Comparison of ENCODE assay signal across 13 cellular contexts in genomic region chr14:74838141-74838540, GRCh38. TPM values are rescaled to one million over a fixed set of nuclear protein-coding genes. Genes with fewer than 3 reads are reported as not detected.
A peak's percentile ranks its signal among the peaks of the same experiment; 100 is the strongest.
DNase-seq lines count a peak whose midpoint lies in the region; ATAC-seq and TF ChIP-seq lines count a peak whose summit lies in the region.
"Had no signal": no experiment of that assay in that cellular context is flagged by ENCODE, and none has a peak within 500 bp of the region (broad histone marks: within the 10 kb centered on the region; RNA-seq: fewer than 3 reads in every experiment).

No MANE protein-coding gene starts in this region.

- no peaks in the 10 kb centered on the region for H3K9me2 ChIP-seq in PC-9 (ENCODE audit: insufficient read depth)

- no TSS peak for BruUV-seq in PC-9 (replicated peaks; lab: Mats Ljungman, UMichigan)

- H3K4me2 ChIP-seq in PC-9: no peak overlapping the region

- H3K27ac ChIP-seq in CD4-positive, CD25-positive, alpha-beta regulatory T cell (ENCODE audit: insufficient read depth, low read length, poor library complexity, severe bottlenecking): peak overlapping the region; percentile 84
- no peak overlapping the region for H3K27ac ChIP-seq in PC-9

- H3K27me3 Mint-ChIP-seq in CD4-positive, CD25-positive, alpha-beta regulatory T cell: no peaks in the 10 kb centered on the region
- H3K27me3 Mint-ChIP-seq in IgD-negative memory B cell (no peaks in the 10 kb centered on the region), osteocyte (ENCODE audit: unreplicated experiment) (no peaks in the 10 kb centered on the region)
- H3K27me3 Mint-ChIP-seq in central memory CD8-positive, alpha-beta T cell: no peaks in the 10 kb centered on the region

- peak overlapping the region; percentile 83 for H3K4me3 ChIP-seq in CD4-positive, CD25-positive, alpha-beta regulatory T cell (ENCODE audit: low read depth, low read length)
- H3K4me3 ChIP-seq in BE2C (ENCODE audit: low read depth, low read length) (no peak overlapping the region), PC-9 (no peak overlapping the region)

- H3K36me3 Mint-ChIP-seq in CD4-positive, CD25-positive, alpha-beta regulatory T cell: peaks cover 10% of the 10 kb centered on the region
- H3K36me3 Mint-ChIP-seq in IgD-negative memory B cell (no peaks in the 10 kb centered on the region), osteocyte (ENCODE audit: unreplicated experiment) (peaks cover 18% of the 10 kb centered on the region)
- peaks cover 7% of the 10 kb centered on the region for H3K36me3 Mint-ChIP-seq in central memory CD8-positive, alpha-beta T cell (ENCODE audit: insufficient read depth)

- peaks cover 14% of the 10 kb centered on the region for H3F3A ChIP-seq in PC-9 (ENCODE audit: insufficient read depth, low read depth)

- no peak overlapping the region for H2AFZ ChIP-seq in PC-9

- peak in 2 of 3 donors; percentile 51 to 62 for DNase-seq in CD4-positive, CD25-positive, alpha-beta regulatory T cell
- DNase-seq in central memory CD8-positive, alpha-beta T cell (ENCODE audit: low spot score in 2 of 2): no peak
- DNase-seq in osteocyte (ENCODE audit: extremely low spot score, unreplicated experiment) (no peak), BE2C (no peak), PC-9 (no peak), RPMI8226 (no peak)
- DNase-seq: kidney glomerular epithelial cell; NCI-H510A; occipital lobe; stimulated activated CD4-positive, alpha-beta T cell treated with anti-CD3 and anti-CD28 coated beads, Interleukin-4, amount 100 ng/mL, for 4 hours had no signal

- intact Hi-C loops in PC-9 (cut with micrococcal nuclease; ENCODE audit: unreplicated experiment): no loop called here

- CTCF ChIA-PET in PC-9 (lab: Charles Lee): interaction anchor here (0.6 kb wide), 1 partner anchor 60 kb away, joined by 5 read pairs; no protein-coding TSS in a partner anchor

- H3K4me3 Mint-ChIP-seq in CD4-positive, CD25-positive, alpha-beta regulatory T cell: peak overlapping the region; percentile 62 to 94 (median 85)
- H3K4me3 Mint-ChIP-seq in IgD-negative memory B cell (peak overlapping the region; percentile 59 to 94 (median 70)), osteocyte (ENCODE audit: unreplicated experiment) (peak overlapping the region; percentile 55)
- H3K4me3 Mint-ChIP-seq in central memory CD8-positive, alpha-beta T cell: peak overlapping the region; percentile 59

- H3K4me1 Mint-ChIP-seq in CD4-positive, CD25-positive, alpha-beta regulatory T cell: peaks cover 52 to 84% (median 64%) of the 10 kb centered on the region in 4 donors
- H3K4me1 Mint-ChIP-seq in IgD-negative memory B cell: peaks cover 61 to 68% (median 68%) of the 10 kb centered on the region in 3 donors
- peaks cover 60% of the 10 kb centered on the region for H3K4me1 Mint-ChIP-seq in central memory CD8-positive, alpha-beta T cell
- H3K4me1 Mint-ChIP-seq in osteocyte (ENCODE audit: unreplicated experiment): peaks cover 56% of the 10 kb centered on the region

- peak; percentile 43 to 46 for ATAC-seq in CD4-positive, CD25-positive, alpha-beta regulatory T cell (ENCODE audit: low read depth in 2 of 2)
- peak; percentile 74 for ATAC-seq in central memory CD8-positive, alpha-beta T cell (replicated peaks; ENCODE audit: extremely low read depth, poor library complexity, severe bottlenecking)
- no peak for ATAC-seq in HG02642 (IDR thresholded peaks at IDR 0.05; ENCODE audit: poor library complexity, unreplicated experiment)

- H3K79me2 ChIP-seq in PC-9 (ENCODE audit: low read depth): no peaks in the 10 kb centered on the region

- H3K4me1 ChIP-seq in CD4-positive, CD25-positive, alpha-beta regulatory T cell (ENCODE audit: control insufficient read depth, insufficient read depth, low read length, poor library complexity, severe bottlenecking): peaks cover 55% of the 10 kb centered on the region
- H3K4me1 ChIP-seq in BE2C (peaks cover 4% of the 10 kb centered on the region), PC-9 (replicated peaks; ENCODE audit: insufficient read depth) (no peaks in the 10 kb centered on the region)

- H3K36me3 ChIP-seq in CD4-positive, CD25-positive, alpha-beta regulatory T cell (ENCODE audit: control insufficient read depth, insufficient read depth, low read length): no peaks in the 10 kb centered on the region
- H3K36me3 ChIP-seq in BE2C: peaks cover 16% of the 10 kb centered on the region
- peaks cover 34% of the 10 kb centered on the region for H3K36me3 ChIP-seq in PC-9 (ENCODE audit: low read depth)

- no peaks in the 10 kb centered on the region for H3K9me3 Mint-ChIP-seq in CD4-positive, CD25-positive, alpha-beta regulatory T cell
- H3K9me3 Mint-ChIP-seq in IgD-negative memory B cell (no peaks in the 10 kb centered on the region), osteocyte (ENCODE audit: unreplicated experiment) (no peaks in the 10 kb centered on the region)
- H3K9me3 Mint-ChIP-seq in central memory CD8-positive, alpha-beta T cell: no peaks in the 10 kb centered on the region

- 0 out of 2 replicates have a peak, but pooled peaks cover 5% of the 10 kb centered on the region for H4K20me1 ChIP-seq in PC-9 (ENCODE audit: insufficient read depth)

- TF ChIP-seq CTCF in osteocyte (IDR thresholded peaks at IDR 0.05): no peak
- no peak for TF ChIP-seq CTCF in BE2C (IDR thresholded peaks at IDR 0.05; ENCODE audit: low read depth, low read length)
- no peak for TF ChIP-seq CTCF in PC-9 (conservative IDR thresholded peaks at IDR 0.05)

- H3K27me3 ChIP-seq in CD4-positive, CD25-positive, alpha-beta regulatory T cell (ENCODE audit: control insufficient read depth, insufficient read depth, low read length): no peaks in the 10 kb centered on the region
- H3K27me3 ChIP-seq in BE2C: no peaks in the 10 kb centered on the region
- H3K27me3 ChIP-seq in PC-9 (ENCODE audit: insufficient read depth, low read depth): no peaks in the 10 kb centered on the region

- POLR2A ChIA-PET in PC-9 (lab: Charles Lee; ENCODE audit: unreplicated experiment): interaction anchor here (0.6 kb wide), 1 partner anchor 59 kb away, joined by 6 read pairs; no protein-coding TSS in a partner anchor

- no peaks in the 10 kb centered on the region for H3K9me3 ChIP-seq in CD4-positive, CD25-positive, alpha-beta regulatory T cell (ENCODE audit: control insufficient read depth in 2 of 2, low read length in 2 of 2)
- no peaks in the 10 kb centered on the region for H3K9me3 ChIP-seq in BE2C
- no peaks in the 10 kb centered on the region for H3K9me3 ChIP-seq in PC-9 (ENCODE audit: insufficient read depth, low read depth)

- peak overlapping the region; percentile 92 to 97 (median 96) for H3K27ac Mint-ChIP-seq in CD4-positive, CD25-positive, alpha-beta regulatory T cell
- H3K27ac Mint-ChIP-seq in IgD-negative memory B cell: peak overlapping the region; percentile 72 to 82 (median 75)
- peak overlapping the region; percentile 97 for H3K27ac Mint-ChIP-seq in central memory CD8-positive, alpha-beta T cell (ENCODE audit: low read depth)
- H3K27ac Mint-ChIP-seq in osteocyte (ENCODE audit: unreplicated experiment): peak overlapping the region; percentile 85

RNA-seq across cellular contexts. Expression of gene PROX2, which starts 37.8 kb away (rescaled TPM):
- not detected for total RNA-seq in CD4-positive, CD25-positive, alpha-beta regulatory T cell
- polyA plus RNA-seq in CD4-positive, CD25-positive, alpha-beta regulatory T cell: under 1 TPM in 1 of 4 donors, not detected in 3; 0.21 TPM
- not detected for polyA plus RNA-seq in IgD-negative memory B cell
- total RNA-seq in osteocyte: not detected in 2 replicates
- 0.76 TPM for polyA plus RNA-seq in BE2C (2012; ENCODE audit: insufficient read depth, insufficient read length, low read depth)
- not detected in 2 replicates for total RNA-seq in PC-9 (2021)
- total RNA-seq: occipital lobe, temporal lobe had no signal

RNA-seq across cellular contexts. Expression of gene DLST, which starts 43.6 kb away (rescaled TPM):
- 122 TPM for total RNA-seq in CD4-positive, CD25-positive, alpha-beta regulatory T cell
- 10 to 100 TPM in 2 of 4 donors, 1 to 10 TPM in 2; 8.1 to 11.7 (median 10.2) TPM for polyA plus RNA-seq in CD4-positive, CD25-positive, alpha-beta regulatory T cell
- 10.3 TPM for polyA plus RNA-seq in IgD-negative memory B cell
- total RNA-seq in osteocyte (101 and 107 TPM in 2 replicates), PC-9 (2021) (309 and 320 TPM in 2 replicates)
- polyA plus RNA-seq in BE2C (2012; ENCODE audit: insufficient read depth, insufficient read length, low read depth): 85.4 TPM

Comparison
In these comparisons a context has a peak if more than half of its experiments do, and no peak if none do; other contexts are left out.
1. DNase-seq: peak in CD4-positive, CD25-positive, alpha-beta regulatory T cell (2 of 3); none in central memory CD8-positive, alpha-beta T cell (0 of 2), osteocyte (single experiment), BE2C (single experiment), PC-9 (0 of 2) and RPMI8226 (single experiment).
2. Peak in every context shown above with its lines, with median percentiles within 50 percentile points of each other: H3K27ac Mint-ChIP-seq and H3K4me3 Mint-ChIP-seq.